ENCODE assay signal across 18 cellular contexts in genomic region chr13:79710376-79710775, GRCh38.
DNase-seq lines count a peak whose midpoint lies in the region; ATAC-seq and TF ChIP-seq lines count a peak whose summit lies in the region.
"Had no signal": no experiment of that assay in that cellular context is flagged by ENCODE, and none has a peak within 500 bp of the region (broad histone marks: within the 10 kb centered on the region; RNA-seq: fewer than 3 reads in every experiment).

No MANE protein-coding gene starts in this region.

- POLR2A ChIA-PET in BJ (lab: Charles Lee) = no interaction called here

- DNase-seq in BJ (ENCODE audit: low read depth) (peak; percentile 49), LHCN-M2 (ENCODE audit: low read depth) (peak; percentile 42), choroid plexus epithelial cell (ENCODE audit: low read depth) (peak; percentile 70), kidney epithelial cell (ENCODE audit: low read depth) (peak; percentile 26), NCI-H345 (lab: John Stamatoyannopoulos, UW) (no peak)
- DNase-seq: DMS53; glutamatergic neuron; GOT3; MG63; NCI-H2029 treated with DMSO at 0.1 percent for 48 hours; NCI-H748 treated with DMSO at 0.1 percent for 48 hours; stimulated activated CD4-positive, alpha-beta T cell treated with anti-CD3 and anti-CD28 coated beads, Interleukin-2, amount 100 ng/mL, for 48 hours; T-helper 17 cell had no signal

- CTCF ChIA-PET in BJ (lab: Yijun Ruan, JAX) = interaction anchor here (0.7 to 1.3 kb wide), 2 partner anchors 32 to 632 kb away, joined by 3 read pairs; no protein-coding TSS in a partner anchor

- H3K4me3 ChIP-seq in BJ (ENCODE audit: low read depth, low read length) = no peak overlapping the region
- H3K4me3 ChIP-seq in choroid plexus epithelial cell (ENCODE audit: low read depth, low read length) = no peak overlapping the region
- H3K4me3 ChIP-seq in kidney epithelial cell (ENCODE audit: low read depth, low read length) = no peak overlapping the region
- H3K4me3 ChIP-seq: BLaER1, MG63 had no signal

- TF ChIP-seq CTCF in BJ (IDR thresholded peaks at IDR 0.05; ENCODE audit: insufficient read depth, low read depth, low read length) (no peak), choroid plexus epithelial cell (conservative IDR thresholded peaks at IDR 0.05; ENCODE audit: low read depth, low read length) (no peak), kidney epithelial cell (IDR thresholded peaks at IDR 0.05; ENCODE audit: insufficient read depth, low read length, poor library complexity, severe bottlenecking) (no peak)

- H3K36me3 ChIP-seq in BJ (ENCODE audit: control insufficient read depth, insufficient read depth, low read length) (no peaks in the 10 kb centered on the region), kidney epithelial cell (ENCODE audit: control insufficient read depth, insufficient read depth, low read length) (no peaks in the 10 kb centered on the region)
- H3K36me3 ChIP-seq: BLaER1, MG63, neutrophil had no signal

- ATAC-seq in HG02759 (IDR thresholded peaks at IDR 0.05; ENCODE audit: unreplicated experiment) (no peak), HG03442 (IDR thresholded peaks at IDR 0.05; ENCODE audit: unreplicated experiment) (no peak), GM21723 (IDR thresholded peaks at IDR 0.05; ENCODE audit: unreplicated experiment) (no peak)
- ATAC-seq: T-helper 17 cell had no signal

- H3K27me3 ChIP-seq in BJ (ENCODE audit: control insufficient read depth, insufficient read depth, low read length) (no peaks in the 10 kb centered on the region), kidney epithelial cell (ENCODE audit: control insufficient read depth, insufficient read depth, low read length) (no peaks in the 10 kb centered on the region)
- H3K27me3 ChIP-seq: BLaER1, MG63, neutrophil had no signal
